1 cellular context compared by ENCODE assay signal in genomic region chr7:74032624-74033371, GRCh38.
TF ChIP-seq lines count a peak whose summit lies in the region.

No MANE protein-coding gene starts in this region.

TF ChIP-seq in K562, 482 proteins besides CTCF, POLR2A, EP300 and RAD21:
- no peak for TF ChIP-seq NFYB (IDR thresholded peaks at IDR 0.05; ENCODE audit: extremely low read depth, insufficient read length)
- TF ChIP-seq SRSF1 (IDR thresholded peaks at IDR 0.05; ENCODE audit: low read depth, low read length), result no peak
- no peak for TF ChIP-seq ZFP1 (CRISPR knock-in tag; IDR thresholded peaks at IDR 0.05)
- peak in 1 of 2 experiments; percentile 61; a peak in 2 of 4 replicates for TF ChIP-seq KDM1A (IDR thresholded peaks at IDR 0.05)
- TF ChIP-seq BCOR (IDR thresholded peaks at IDR 0.05), result peak; percentile 79
- TF ChIP-seq RBM25 (IDR thresholded peaks at IDR 0.05; ENCODE audit: low read depth, low read length, severe bottlenecking), result peak; percentile 42
- TF ChIP-seq MAFG (tag; conservative IDR thresholded peaks at IDR 0.05), result no peak
- peak; percentile 59 for TF ChIP-seq ZFP36 (IDR thresholded peaks at IDR 0.05; ENCODE audit: low read depth, low read length, partially characterized antibody)
- TF ChIP-seq VEZF1 (CRISPR knock-in tag; IDR thresholded peaks at IDR 0.05), result 0 out of 2 replicates have a peak, but pooled peaks have one; percentile 16
